ENCODE assay signal across 30 cellular contexts in genomic region chr9:15389636-15390035, GRCh38.
"Had no signal": no experiment of that assay in that cellular context is flagged by ENCODE, and none has a peak within 500 bp of the region (broad histone marks: within the 10 kb centered on the region; RNA-seq: fewer than 3 reads in every experiment).

No MANE protein-coding gene starts in this region.

- H3K27ac ChIP-seq: ascending aorta, breast epithelium, cardiac muscle cell, coronary artery, dorsolateral prefrontal cortex, esophagus muscularis mucosa had no signal

- H3K27me3 ChIP-seq: ascending aorta, breast epithelium, cardiac muscle cell, dorsolateral prefrontal cortex, esophagus muscularis mucosa had no signal

- H3K9me3 ChIP-seq: ascending aorta, breast epithelium, esophagus muscularis mucosa had no signal

- H3K4me1 ChIP-seq: breast epithelium, esophagus muscularis mucosa had no signal

- H3K4me3 ChIP-seq: ascending aorta, breast epithelium, cardiac muscle cell, coronary artery, dorsolateral prefrontal cortex, esophagus muscularis mucosa had no signal

- DNase-seq: activated CD4-positive, alpha-beta memory T cell treated with anti-CD3 and anti-CD28 coated beads for 36 hours; activated CD4-positive, alpha-beta T cell treated with anti-CD3 and anti-CD28 coated beads for 36 hours; activated CD4-positive, alpha-beta T cell treated with anti-CD3 and anti-CD28 coated beads, Interleukin-2, amount 10 ng/mL, durations not matched to agents 24 days and 14 days; activated CD4-positive, CD25-positive, alpha-beta regulatory T cell; activated CD4-positive, CD25-positive, alpha-beta regulatory T cell treated with anti-CD3 and anti-CD28 coated beads, Interleukin-2, amount 50 U/mL, for 72 hours; activated CD8-positive, alpha-beta memory T cell treated with anti-CD3 and anti-CD28 coated beads, Interleukin-2, amount 10 ng/mL, durations not matched to agents 7 days and 5 days; activated CD8-positive, alpha-beta memory T cell treated with anti-CD3 and anti-CD28 coated beads, Interleukin-2, amount 50 U/mL, for 4 hours; activated CD8-positive, alpha-beta T cell treated with anti-CD3 and anti-CD28 coated beads, Interleukin-2, amount 10 ng/mL, durations not matched to agents 7 days and 5 days; activated gamma-delta T cell; activated naive CD4-positive, alpha-beta T cell; activated naive CD4-positive, alpha-beta T cell treated with anti-CD3 and anti-CD28 coated beads, Interleukin-2, amount 10 ng/mL, durations not matched to agents 7 days and 5 days; activated naive CD8-positive, alpha-beta T cell treated with anti-CD3 and anti-CD28 coated beads, Interleukin-2, amount 10 ng/mL, durations not matched to agents 7 days and 5 days; activated T-cell treated with anti-CD3 and anti-CD28 coated beads, Interleukin-2, amount 50 U/mL, for 1 hour; activated T-cell treated with anti-CD3 and anti-CD28 coated beads, Interleukin-2, amount 50 U/mL, for 72 hours; central memory CD4-positive, alpha-beta T cell; cerebellar nuclear complex; dorsolateral prefrontal cortex; effector CD4-positive, alpha-beta T cell; effector memory CD8-positive, alpha-beta T cell; erythroblast; glutamatergic neuron; T-helper 1 cell; T-helper 17 cell; T1000 had no signal

- ATAC-seq: activated CD4-positive, alpha-beta T cell treated with anti-CD3 and anti-CD28 coated beads for 36 hours; activated CD8-positive, alpha-beta memory T cell treated with anti-CD3 and anti-CD28 coated beads, Interleukin-2, amount 10 ng/mL, durations not matched to agents 7 days and 5 days; activated CD8-positive, alpha-beta T cell treated with anti-CD3 and anti-CD28 coated beads, Interleukin-2, amount 10 ng/mL, durations not matched to agents 7 days and 5 days; activated naive CD4-positive, alpha-beta T cell treated with anti-CD3 and anti-CD28 coated beads, Interleukin-2, amount 50 U/mL, for 72 hours; activated T-cell treated with anti-CD3 and anti-CD28 coated beads, Interleukin-2, amount 50 U/mL, for 72 hours; effector memory CD8-positive, alpha-beta T cell; T-helper 17 cell had no signal

- H3K36me3 ChIP-seq: ascending aorta, breast epithelium, cardiac muscle cell, esophagus muscularis mucosa had no signal
